Comparison of ENCODE assay signal across 1 cellular context in genomic region chr19:10096615-10096963, GRCh38.
A peak's percentile ranks its signal among the peaks of the same experiment; 100 is the strongest.
TF ChIP-seq lines count a peak whose summit lies in the region.

No MANE protein-coding gene starts in this region.

TF ChIP-seq in H1, 55 proteins besides CTCF, POLR2A, EP300 and RAD21:
- TF ChIP-seq RNF2 (IDR thresholded peaks at IDR 0.05; ENCODE audit: borderline replicate concordance, low read depth, low read length, missing control alignments, poor library complexity, severe bottlenecking) (peak; percentile 43), POLR2AphosphoS5 (IDR thresholded peaks at IDR 0.05; ENCODE audit: low read depth, low read length) (no peak)
